Comparison of ENCODE assay signal across 1 cellular context in genomic region chr19:10510301-10510802, GRCh38.
TF ChIP-seq lines count a peak whose summit lies in the region.

No MANE protein-coding gene starts in this region.

TF ChIP-seq in HCT116, 20 proteins besides CTCF, POLR2A, EP300 and RAD21:
- no peak for TF ChIP-seq YY1 (IDR thresholded peaks at IDR 0.05; ENCODE audit: extremely low read depth, insufficient replicate concordance, low read depth, low read length)
- TF ChIP-seq SRF (IDR thresholded peaks at IDR 0.05; ENCODE audit: low read depth), result no peak
- TF ChIP-seq FOSL1 (IDR thresholded peaks at IDR 0.05; ENCODE audit: low read depth), result no peak
